Comparison of ENCODE assay signal across 8 cellular contexts in the genomic region with DNA sequence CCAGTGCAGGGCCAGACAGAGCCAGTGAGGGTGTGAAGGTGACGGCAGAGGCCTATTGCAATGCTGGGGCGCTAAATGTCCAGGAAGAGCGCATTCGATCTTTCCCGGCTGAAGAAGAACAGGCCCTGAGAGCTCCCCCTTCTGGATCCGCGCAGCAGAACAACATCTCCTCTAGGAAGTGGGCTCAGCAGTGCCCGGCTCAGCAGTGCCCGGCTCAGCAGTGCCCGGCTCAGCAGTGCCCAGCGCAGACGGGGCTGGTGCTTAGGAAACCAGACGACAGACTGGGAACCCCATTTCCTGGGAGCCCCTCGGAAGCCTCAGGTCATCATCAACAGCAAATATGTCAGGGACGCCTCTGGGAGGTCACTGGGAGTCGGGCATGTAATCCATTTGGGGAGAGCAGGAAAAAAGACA. TPM values are rescaled to one million over a fixed set of nuclear protein-coding genes. Genes with fewer than 3 reads are reported as not detected.
DNase-seq lines count a peak whose midpoint lies in the region; ATAC-seq lines count a peak whose summit lies in the region.

No MANE protein-coding gene starts in this region.

- H3K79me2 ChIP-seq in Karpas-422 (ENCODE audit: low read length) = no peaks in the 10 kb centered on the region

- peaks cover 11% of the 10 kb centered on the region; the same call in 1 of the 2 replicates for H4K20me1 ChIP-seq in Karpas-422 (ENCODE audit: insufficient read depth, low read depth, low read length)

- H3K4me3 ChIP-seq in Karpas-422 (ENCODE audit: low read length) (no peak overlapping the region), adipocyte (ENCODE audit: low read length) (no peak overlapping the region)

- no peak overlapping the region for H3K9ac ChIP-seq in Karpas-422 (ENCODE audit: low read length)
- H3K9ac ChIP-seq in adipocyte (ENCODE audit: low read length) = no peak overlapping the region

- 0 out of 2 replicates have a peak, but pooled peaks cover 5% of the 10 kb centered on the region for H3K4me1 ChIP-seq in Karpas-422 (ENCODE audit: low read length)
- peaks cover 3% of the 10 kb centered on the region for H3K4me1 ChIP-seq in adipocyte (ENCODE audit: control insufficient read depth, insufficient read depth, low read length)

- ATAC-seq in HG03097 (IDR thresholded peaks at IDR 0.05; ENCODE audit: low FRiP score, unreplicated experiment) = no peak

- no peaks in the 10 kb centered on the region for H3K9me2 ChIP-seq in Karpas-422 (replicated peaks; ENCODE audit: insufficient read depth, low read length)

- H3K27ac ChIP-seq in Karpas-422 (ENCODE audit: low read length) = no peak overlapping the region

- H3K36me3 ChIP-seq in Karpas-422 (ENCODE audit: insufficient read depth, low read length) (no peaks in the 10 kb centered on the region), adipocyte (ENCODE audit: control insufficient read depth, insufficient read depth, low read length, severe bottlenecking) (no peaks in the 10 kb centered on the region)

- H3K4me2 ChIP-seq in Karpas-422 (ENCODE audit: low read depth, low read length, poor library complexity, severe bottlenecking) = no peak overlapping the region

- H3K27me3 ChIP-seq in Karpas-422 (ENCODE audit: low read length) (no peaks in the 10 kb centered on the region), adipocyte (replicated peaks; ENCODE audit: control insufficient read depth, insufficient read depth, low read length) (peaks cover 59% of the 10 kb centered on the region)

- no peak overlapping the region for H2AFZ ChIP-seq in Karpas-422 (ENCODE audit: low read length)

- DNase-seq in EL (peak; percentile 55), Karpas-422 (peak; percentile 85), SHP77 (lab: John Stamatoyannopoulos, UW) (peak; percentile 72 to 77), adipocyte (ENCODE audit: low read depth) (peak; percentile 66), hypothalamus (lab: John Stamatoyannopoulos, UW) (peak in 33 of 51 donors; percentile 22 to 77 (median 54)), T1000 (lab: John Stamatoyannopoulos, UW) (no peak)
- peak; percentile 47 to 51 for DNase-seq in stimulated activated CD4-positive, alpha-beta T cell treated with anti-CD3 and anti-CD28 coated beads, Interleukin-1b, Interleukin-23, amount 100 ng/mL, for 4 hours (ENCODE audit: low read depth in 2 of 2)

- H3K9me3 ChIP-seq in Karpas-422 (ENCODE audit: low read length) (no peaks in the 10 kb centered on the region), adipocyte (ENCODE audit: control insufficient read depth, low read length) (peaks cover 21% of the 10 kb centered on the region)

RNA-seq across cellular contexts. Expression of gene NOS3, which starts 4.7 kb away (rescaled TPM):
- 59.8 and 62.5 TPM in 2 replicates for total RNA-seq in Karpas-422 (2014; rRNA removed; shearing (Covaris generic); ENCODE audit: low replicate concordance)

RNA-seq across cellular contexts. Expression of gene KCNH2, which starts 8.0 kb away (rescaled TPM):
- 0.11 and 0.22 TPM in 2 replicates for total RNA-seq in Karpas-422 (2014; rRNA removed; shearing (Covaris generic); ENCODE audit: low replicate concordance)

RNA-seq across cellular contexts. Expression of gene ATG9B, which starts 38.2 kb away (rescaled TPM):
- total RNA-seq in Karpas-422 (2014; rRNA removed; shearing (Covaris generic); ENCODE audit: low replicate concordance) = 0.78 and 1.6 TPM in 2 replicates

RNA-seq across cellular contexts. Expression of gene ABCB8, which starts 42.1 kb away (rescaled TPM):
- total RNA-seq in Karpas-422 (2014; rRNA removed; shearing (Covaris generic); ENCODE audit: low replicate concordance) = 19.0 and 27.1 TPM in 2 replicates
